In the genomic region with DNA sequence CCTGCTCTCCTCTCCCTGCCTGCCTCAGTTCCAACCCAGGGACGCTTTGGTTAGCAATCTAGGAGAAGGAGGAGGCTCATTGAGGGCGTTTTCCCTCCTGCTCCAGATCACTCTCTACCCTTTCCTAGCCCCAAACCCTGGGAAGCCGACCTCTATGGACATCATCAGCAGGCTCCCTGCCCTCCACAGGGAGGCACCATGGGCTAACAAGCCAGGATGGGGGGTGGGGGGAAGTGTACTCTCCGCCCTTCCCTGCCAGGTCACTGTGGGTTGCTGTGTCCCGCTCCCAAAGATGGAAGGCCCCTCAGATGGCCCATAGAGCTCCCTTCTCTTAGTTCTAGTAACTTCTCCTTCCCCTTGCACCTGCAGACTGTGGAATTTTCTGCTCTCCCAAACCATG, we compare ENCODE assay signal across 25 cellular contexts. TPM values are rescaled to one million over a fixed set of nuclear protein-coding genes. Genes with fewer than 3 reads are reported as not detected.
"Had no signal": no experiment of that assay in that cellular context is flagged by ENCODE, and none has a peak within 500 bp of the region (broad histone marks: within the 10 kb centered on the region; RNA-seq: fewer than 3 reads in every experiment).

No MANE protein-coding gene starts in this region.

- DNase-seq: cortex of kidney; effector CD4-positive, alpha-beta T cell; foreskin fibroblast; gastrocnemius medialis; head of caudate nucleus; mesenchymal stem cell; midbrain; naive thymus-derived CD4-positive, alpha-beta T cell; psoas muscle; right cardiac atrium; stimulated activated CD4-positive, alpha-beta T cell treated with anti-CD3 and anti-CD28 coated beads, Interleukin-15, amount 100 ng/mL, for 24 hours; stimulated activated CD4-positive, alpha-beta T cell treated with anti-CD3 and anti-CD28 coated beads, Interleukin-2, amount 100 ng/mL, for 48 hours; stimulated activated naive CD4-positive, alpha-beta T cell; stomach; thyroid gland; trophoblast cell had no signal

- H3K36me3 Mint-ChIP-seq: naive thymus-derived CD4-positive, alpha-beta T cell; neural progenitor cell had no signal

- H3K27me3 ChIP-seq: gastrocnemius medialis, neural progenitor cell, stomach, thyroid gland, vagina had no signal

- H3K27ac ChIP-seq: epithelial cell of prostate, neural progenitor cell, parathyroid adenoma, psoas muscle, skin epidermis, stomach, thyroid gland, vagina had no signal

- H2AFZ ChIP-seq: neural progenitor cell, parathyroid adenoma had no signal

- H3K9ac ChIP-seq: neural progenitor cell, parathyroid adenoma had no signal

- H3K4me2 ChIP-seq: neural progenitor cell had no signal

- H3K36me3 ChIP-seq: gastrocnemius medialis, neural progenitor cell, stomach, thyroid gland, vagina had no signal

- H3K9me3 ChIP-seq: gastrocnemius medialis, psoas muscle, stomach, thyroid gland, vagina had no signal

- H3K79me2 ChIP-seq: parathyroid adenoma had no signal

- H3K4me3 ChIP-seq: gastrocnemius medialis, neural progenitor cell, psoas muscle, skin epidermis, stomach, thyroid gland, vagina had no signal

- H3K4me1 ChIP-seq: parathyroid adenoma had no signal

- H3K9me3 Mint-ChIP-seq: naive thymus-derived CD4-positive, alpha-beta T cell; nephron; neural progenitor cell had no signal

- ATAC-seq: esophagus mucosa; gastrocnemius medialis; naive thymus-derived CD4-positive, alpha-beta T cell; right cardiac atrium had no signal

- H3K27ac Mint-ChIP-seq: naive thymus-derived CD4-positive, alpha-beta T cell; nephron; neural progenitor cell had no signal

- H3K4me3 Mint-ChIP-seq: naive thymus-derived CD4-positive, alpha-beta T cell; nephron; neural progenitor cell had no signal

- FAIRE-seq: keratinocyte had no signal

RNA-seq across cellular contexts. Expression of a gene that starts 35.7 kb away (rescaled TPM):
- total RNA-seq: glomerular endothelial cell had no signal
